ENCODE assay signal across 19 cellular contexts in the genomic region with DNA sequence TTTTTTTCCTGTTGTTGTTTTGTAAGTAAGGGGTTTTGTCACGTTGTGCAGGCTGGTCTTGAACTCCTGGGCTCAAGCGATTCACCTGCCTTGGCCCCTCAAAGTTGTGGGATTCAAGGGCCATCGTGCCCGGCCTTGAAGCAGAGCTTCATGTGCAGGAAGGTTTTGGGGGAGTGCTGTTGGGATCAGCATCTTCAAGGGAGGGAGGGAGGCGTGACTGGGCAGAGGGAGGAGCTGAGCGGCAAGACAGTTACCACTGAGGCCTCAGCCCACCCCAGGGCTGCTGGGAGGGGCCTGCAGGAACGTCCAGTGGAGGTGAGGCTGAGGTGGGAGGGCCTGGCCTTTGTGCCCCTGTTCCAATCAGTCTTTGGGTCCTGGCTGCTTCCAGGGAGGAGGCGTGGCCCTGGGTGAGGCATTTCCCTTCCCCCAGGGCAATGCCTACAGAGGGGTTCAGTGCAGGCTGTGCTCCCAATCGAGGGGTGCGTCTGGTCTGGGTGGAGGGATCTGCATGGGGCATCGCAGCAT. TPM values are rescaled to one million over a fixed set of nuclear protein-coding genes. Genes with fewer than 3 reads are reported as not detected.
DNase-seq lines count a peak whose midpoint lies in the region; ATAC-seq and TF ChIP-seq lines count a peak whose summit lies in the region.
"Had no signal": no experiment of that assay in that cellular context is flagged by ENCODE, and none has a peak within 500 bp of the region (broad histone marks: within the 10 kb centered on the region; RNA-seq: fewer than 3 reads in every experiment).

No MANE protein-coding gene starts in this region.

- H3K79me2 ChIP-seq in GM23338 (replicated peaks; ENCODE audit: insufficient read depth) (no peaks in the 10 kb centered on the region), HCT116 (ENCODE audit: insufficient read depth, low read length) (no peaks in the 10 kb centered on the region), neural progenitor cell (ENCODE audit: low read depth) (no peaks in the 10 kb centered on the region)

- peak overlapping the region; percentile 65; the same call in 1 of the 2 replicates for H3K4me2 ChIP-seq in GM23338
- no peak overlapping the region for H3K4me2 ChIP-seq in HCT116 (ENCODE audit: low read length)
- no peak overlapping the region for H3K4me2 ChIP-seq in neural progenitor cell

- H3K27ac ChIP-seq in GM23338 (ENCODE audit: low read depth) = no peak overlapping the region
- no peak overlapping the region for H3K27ac ChIP-seq in HCT116 (ENCODE audit: low read depth, low read length)
- H3K27ac ChIP-seq in endodermal cell (ENCODE audit: low read depth, low read length) = no peak overlapping the region
- H3K27ac ChIP-seq in neural progenitor cell = no peak overlapping the region
- H3K27ac ChIP-seq in CD8-positive, alpha-beta T cell (ENCODE audit: low read depth, low read length) = no peak overlapping the region

- TF ChIP-seq RAD21 in HCT116 (IDR thresholded peaks at IDR 0.05; ENCODE audit: low read depth) = no peak

- intact Hi-C loops in HCT116 (cut with micrococcal nuclease) = no loop called here
- intact Hi-C loops in CD8-positive, alpha-beta T cell (cut with DNase I, micrococcal nuclease) = no loop called here

- peaks cover 26% of the 10 kb centered on the region for H3K4me1 ChIP-seq in GM23338 (ENCODE audit: insufficient read depth)
- 0 out of 4 replicates have a peak, but pooled peaks cover 0 to 4% of the 10 kb centered on the region in 2 experiments for H3K4me1 ChIP-seq in HCT116 (ENCODE audit: control insufficient read depth in 1 of 2, insufficient read depth in 2 of 2, low read length in 2 of 2)
- no peaks in the 10 kb centered on the region for H3K4me1 ChIP-seq in endodermal cell (ENCODE audit: control insufficient read depth, insufficient read depth, low read length)
- H3K4me1 ChIP-seq in neural progenitor cell = no peaks in the 10 kb centered on the region
- no peaks in the 10 kb centered on the region for H3K4me1 ChIP-seq in CD8-positive, alpha-beta T cell (ENCODE audit: insufficient read depth, low read length)
- H3K4me1 ChIP-seq: HAP-1 had no signal

- H3K4me3 Mint-ChIP-seq in GM23338 (no peak overlapping the region), endodermal cell (no peak overlapping the region), neural progenitor cell (no peak overlapping the region)
- H3K4me3 Mint-ChIP-seq in stimulated activated memory B cell treated with anti-CD40 and anti-IgM and Interleukin-4, amounts not matched to agents 10 μg/mL and 1 μg/mL and 100 μg/mL, for 72 hours = no peak overlapping the region
- no peak overlapping the region for H3K4me3 Mint-ChIP-seq in CD8-positive, alpha-beta T cell

- WGBS in endodermal cell (ENCODE audit: insufficient coverage in 1 of 2, insufficient read length in 1 of 2), 2 experiments = 73 to 80% methylated on average over 3 to 11 of the region's 11 CpGs

- CTCF ChIA-PET in HCT116 (lab: Charles Lee) = no interaction called here
- CTCF ChIA-PET in CD8-positive, alpha-beta T cell (lab: Charles Lee) = no interaction called here

- H2AFZ ChIP-seq in GM23338 (0 out of 2 replicates have a peak overlapping the region, but pooled peaks have one; percentile 59), HCT116 (ENCODE audit: low read depth, low read length, poor library complexity, severe bottlenecking) (no peak overlapping the region), neural progenitor cell (replicated peaks) (peak overlapping the region; percentile 10)

- TF ChIP-seq POLR2A in HCT116 (IDR thresholded peaks at IDR 0.05; ENCODE audit: borderline replicate concordance, extremely low read depth, insufficient read depth, insufficient read length) = no peak

- no peak overlapping the region for H3K9ac ChIP-seq in HCT116 (ENCODE audit: low read length)
- H3K9ac ChIP-seq in endodermal cell (ENCODE audit: extremely low read depth, low read length, poor library complexity, severe bottlenecking) = no peak overlapping the region
- no peak overlapping the region for H3K9ac ChIP-seq in neural progenitor cell

- H3K36me3 ChIP-seq in GM23338 (ENCODE audit: insufficient read depth) (no peaks in the 10 kb centered on the region), HCT116 (ENCODE audit: control insufficient read depth in 1 of 2, insufficient read depth in 2 of 2, low read length in 2 of 2) (no peaks in the 10 kb centered on the region), endodermal cell (ENCODE audit: control insufficient read depth, insufficient read depth, low read length) (no peaks in the 10 kb centered on the region), neural progenitor cell (no peaks in the 10 kb centered on the region)
- no peaks in the 10 kb centered on the region for H3K36me3 ChIP-seq in CD8-positive, alpha-beta T cell (ENCODE audit: insufficient read depth, low read length)
- H3K36me3 ChIP-seq: HAP-1 had no signal

- no TSS peak for BruUV-seq in HCT116 (replicated peaks; lab: Mats Ljungman, UMichigan)

- H3K27ac Mint-ChIP-seq in GM23338 (no peak overlapping the region), endodermal cell (no peak overlapping the region), neural progenitor cell (no peak overlapping the region)
- no peak overlapping the region for H3K27ac Mint-ChIP-seq in stimulated activated memory B cell treated with anti-CD40 and anti-IgM and Interleukin-4, amounts not matched to agents 10 μg/mL and 1 μg/mL and 100 μg/mL, for 72 hours
- no peak overlapping the region for H3K27ac Mint-ChIP-seq in CD8-positive, alpha-beta T cell

- POLR2A ChIA-PET in HCT116 (lab: Charles Lee) = no interaction called here
- POLR2A ChIA-PET in CD8-positive, alpha-beta T cell (lab: Charles Lee) = no interaction called here

- H3F3A ChIP-seq in GM23338 (replicated peaks; ENCODE audit: low read depth) (no peaks in the 10 kb centered on the region), neural progenitor cell (ENCODE audit: low read depth) (no peaks in the 10 kb centered on the region)

- ATAC-seq in GM23338 = peak; percentile 94
- ATAC-seq in HCT116 = peak; percentile 41; the same call in 1 of the 2 replicates
- ATAC-seq in stimulated activated memory B cell treated with anti-CD40 and anti-IgM and Interleukin-4, amounts not matched to agents 10 μg/mL and 1 μg/mL and 100 μg/mL, for 72 hours = no peak
- ATAC-seq in CD8-positive, alpha-beta T cell = no peak
- ATAC-seq: SK-N-SH treated with all-trans-retinoic acid at 6 μM for 48 hours had no signal

- DNase-seq in GM23338 (ENCODE audit: low spot score) (peak; percentile 88), HCT116 (ENCODE audit: low read depth, low spot score) (no peak), endodermal cell (peak; percentile 75), neural progenitor cell (ENCODE audit: low spot score) (peak; percentile 58), kidney glomerular epithelial cell (lab: John Stamatoyannopoulos, UW) (no peak), NCI-H1930 (lab: John Stamatoyannopoulos, UW) (no peak)
- no peak for DNase-seq in CD8-positive, alpha-beta T cell
- DNase-seq: C1 segment of cervical spinal cord, KBM-7, NCI-H1694 treated with DMSO at 0.1 percent for 48 hours, NCI-H2107, NCI-H2227 treated with DMSO at 0.1 percent for 48 hours, NCI-H524, NCI-H82, OCI-M1, SHP77 treated with DMSO at 0.1 percent for 48 hours had no signal

- H3K27me3 ChIP-seq in GM23338 (ENCODE audit: insufficient read depth) (peaks cover 48% of the 10 kb centered on the region), HCT116 (ENCODE audit: insufficient read depth, low read length) (no peaks in the 10 kb centered on the region), endodermal cell (ENCODE audit: control insufficient read depth, insufficient read depth, low read length, poor library complexity, severe bottlenecking) (peaks cover 8% of the 10 kb centered on the region), neural progenitor cell (peaks cover 90% of the 10 kb centered on the region)
- H3K27me3 ChIP-seq in CD8-positive, alpha-beta T cell (ENCODE audit: insufficient read depth, low read length) = peaks cover 17% of the 10 kb centered on the region

- H3K4me1 Mint-ChIP-seq in GM23338 (peaks cover 28% of the 10 kb centered on the region), endodermal cell (no peaks in the 10 kb centered on the region), neural progenitor cell (no peaks in the 10 kb centered on the region)
- H3K4me1 Mint-ChIP-seq in stimulated activated memory B cell treated with anti-CD40 and anti-IgM and Interleukin-4, amounts not matched to agents 10 μg/mL and 1 μg/mL and 100 μg/mL, for 72 hours = peaks cover 15% of the 10 kb centered on the region
- H3K4me1 Mint-ChIP-seq in CD8-positive, alpha-beta T cell (ENCODE audit: low read depth) = peaks cover 2% of the 10 kb centered on the region

- TF ChIP-seq CTCF in GM23338 (conservative IDR thresholded peaks at IDR 0.05; ENCODE audit: low read depth in 2 of 2) = no peak
- no peak for TF ChIP-seq CTCF in HCT116 (IDR thresholded peaks at IDR 0.05 in 2 of 3, conservative IDR thresholded peaks at IDR 0.05 in 1 of 3; ENCODE audit: borderline replicate concordance in 1 of 3, insufficient read depth in 1 of 3, low read depth in 2 of 3, low read length in 2 of 3)
- no peak for TF ChIP-seq CTCF in endodermal cell (conservative IDR thresholded peaks at IDR 0.05)
- no peak for TF ChIP-seq CTCF in neural progenitor cell (IDR thresholded peaks at IDR 0.05)
- no peak for TF ChIP-seq CTCF in CD8-positive, alpha-beta T cell (IDR thresholded peaks at IDR 0.05)

- H3K9me3 ChIP-seq in HCT116 (ENCODE audit: control insufficient read depth in 1 of 2, insufficient read depth in 1 of 2, low read depth in 1 of 2, low read length in 2 of 2) = no peaks in the 10 kb centered on the region
- H3K9me3 ChIP-seq in endodermal cell (ENCODE audit: control insufficient read depth, low read length) = peaks cover 15% of the 10 kb centered on the region
- no peaks in the 10 kb centered on the region for H3K9me3 ChIP-seq in neural progenitor cell (ENCODE audit: low read depth)
- no peaks in the 10 kb centered on the region for H3K9me3 ChIP-seq in CD8-positive, alpha-beta T cell (ENCODE audit: low read length)
- H3K9me3 ChIP-seq: HAP-1 had no signal

- H3K4me3 ChIP-seq in GM23338 = 0 out of 2 replicates have a peak overlapping the region, but pooled peaks have one; percentile 26
- no peak overlapping the region for H3K4me3 ChIP-seq in HCT116 (replicated peaks in 1 of 2; ENCODE audit: low read depth in 1 of 2, low read length in 2 of 2)
- H3K4me3 ChIP-seq in endodermal cell (ENCODE audit: low read length) = no peak overlapping the region
- H3K4me3 ChIP-seq in neural progenitor cell = no peak overlapping the region
- no peak overlapping the region for H3K4me3 ChIP-seq in CD8-positive, alpha-beta T cell (ENCODE audit: low read depth, low read length)
- H3K4me3 ChIP-seq: HAP-1 had no signal

- H3K9me3 Mint-ChIP-seq in GM23338 (peaks cover 8% of the 10 kb centered on the region; the same call in 2 of the 3 replicates), endodermal cell (peaks cover 8% of the 10 kb centered on the region), neural progenitor cell (peaks cover 8% of the 10 kb centered on the region)
- peaks cover 3% of the 10 kb centered on the region for H3K9me3 Mint-ChIP-seq in stimulated activated memory B cell treated with anti-CD40 and anti-IgM and Interleukin-4, amounts not matched to agents 10 μg/mL and 1 μg/mL and 100 μg/mL, for 72 hours
- H3K9me3 Mint-ChIP-seq in CD8-positive, alpha-beta T cell = no peaks in the 10 kb centered on the region

- H3K9me2 ChIP-seq in GM23338 (ENCODE audit: insufficient read depth) (no peaks in the 10 kb centered on the region), HCT116 (ENCODE audit: insufficient read depth) (no peaks in the 10 kb centered on the region)

- no peaks in the 10 kb centered on the region for H4K20me1 ChIP-seq in GM23338 (replicated peaks; ENCODE audit: insufficient read depth)
- no peaks in the 10 kb centered on the region for H4K20me1 ChIP-seq in HCT116 (ENCODE audit: insufficient read depth)
- H4K20me1 ChIP-seq in neural progenitor cell (ENCODE audit: low read depth) = no peaks in the 10 kb centered on the region

- RAD21 ChIA-PET in HCT116 (lab: Charles Lee; ENCODE audit: low non-redundant PET in 1 of 2, low total read pairs in 2 of 2, uncharacterized antibody in 2 of 2, unreplicated experiment in 2 of 2) = no interaction called here

- H3K36me3 Mint-ChIP-seq in GM23338 (ENCODE audit: low read depth) (peaks cover 3% of the 10 kb centered on the region; the same call in 1 of the 3 replicates), endodermal cell (ENCODE audit: low read depth) (no peaks in the 10 kb centered on the region), neural progenitor cell (peaks cover 2% of the 10 kb centered on the region)
- H3K36me3 Mint-ChIP-seq in stimulated activated memory B cell treated with anti-CD40 and anti-IgM and Interleukin-4, amounts not matched to agents 10 μg/mL and 1 μg/mL and 100 μg/mL, for 72 hours = no peaks in the 10 kb centered on the region
- H3K36me3 Mint-ChIP-seq in CD8-positive, alpha-beta T cell = no peaks in the 10 kb centered on the region

- H3K27me3 Mint-ChIP-seq in GM23338 (ENCODE audit: insufficient read depth, low read depth, poor library complexity) = peaks cover 31% of the 10 kb centered on the region
- peaks cover 92% of the 10 kb centered on the region for H3K27me3 Mint-ChIP-seq in endodermal cell (ENCODE audit: insufficient read depth)
- H3K27me3 Mint-ChIP-seq in neural progenitor cell (ENCODE audit: insufficient read depth, low read depth) = peaks cover 50% of the 10 kb centered on the region
- H3K27me3 Mint-ChIP-seq in stimulated activated memory B cell treated with anti-CD40 and anti-IgM and Interleukin-4, amounts not matched to agents 10 μg/mL and 1 μg/mL and 100 μg/mL, for 72 hours = peaks cover 90% of the 10 kb centered on the region
- peaks cover 83% of the 10 kb centered on the region for H3K27me3 Mint-ChIP-seq in CD8-positive, alpha-beta T cell (ENCODE audit: low read depth)

RNA-seq across cellular contexts. Expression of a gene that starts 21.4 kb away (rescaled TPM):
- not detected in 2 replicates for total RNA-seq in GM23338 (2014; rRNA removed; shearing (Covaris generic))
- polyA plus RNA-seq in GM23338 (2016; fragmentation: Nextera tagmentation; extraction: Ambion mirVana) = not detected in 2 replicates
- total RNA-seq in HCT116 (2021; ENCODE audit: unreplicated experiment) (not detected), endodermal cell (not detected), neural progenitor cell (ENCODE audit: low replicate concordance) (not detected in 2 replicates)
- 0.10 TPM in 1 of 2 replicates, not detected in the other for polyA plus RNA-seq in HCT116 (2012)
- not detected for polyA plus RNA-seq in endodermal cell (2013, experiment 1 of 2)
- polyA plus RNA-seq in endodermal cell (2013, experiment 2 of 2) = not detected
- not detected for total RNA-seq in CD8-positive, alpha-beta T cell

RNA-seq across cellular contexts. Expression of a gene that starts 37.8 kb away (rescaled TPM):
- not detected in 2 replicates for total RNA-seq in GM23338 (2014; rRNA removed; shearing (Covaris generic))
- not detected in 2 replicates for polyA plus RNA-seq in GM23338 (2016; fragmentation: Nextera tagmentation; extraction: Ambion mirVana)
- not detected for total RNA-seq in HCT116 (2021; ENCODE audit: unreplicated experiment)
- 0.02 TPM in 1 of 2 replicates, not detected in the other for polyA plus RNA-seq in HCT116 (2012)
- total RNA-seq in endodermal cell = not detected
- not detected for polyA plus RNA-seq in endodermal cell (2013, experiment 1 of 2)
- polyA plus RNA-seq in endodermal cell (2013, experiment 2 of 2) = not detected
- not detected in 2 replicates for total RNA-seq in neural progenitor cell (ENCODE audit: low replicate concordance)
- total RNA-seq in CD8-positive, alpha-beta T cell = not detected

Comparison
In these comparisons a context has a peak if more than half of its experiments do, and no peak if none do; other contexts are left out.
1. ATAC-seq: peak in GM23338 (single experiment) and HCT116 (single experiment); none in stimulated activated memory B cell treated with anti-CD40 and anti-IgM and Interleukin-4, amounts not matched to agents 10 μg/mL and 1 μg/mL and 100 μg/mL, for 72 hours (single experiment) and CD8-positive, alpha-beta T cell (single experiment).
2. DNase-seq: peak in GM23338 (single experiment), endodermal cell (single experiment) and neural progenitor cell (single experiment); none in HCT116 (single experiment), kidney glomerular epithelial cell (single experiment), CD8-positive, alpha-beta T cell (0 of 7) and NCI-H1930 (0 of 2).